ENCODE assay signal across 2 cellular contexts in the genomic region with DNA sequence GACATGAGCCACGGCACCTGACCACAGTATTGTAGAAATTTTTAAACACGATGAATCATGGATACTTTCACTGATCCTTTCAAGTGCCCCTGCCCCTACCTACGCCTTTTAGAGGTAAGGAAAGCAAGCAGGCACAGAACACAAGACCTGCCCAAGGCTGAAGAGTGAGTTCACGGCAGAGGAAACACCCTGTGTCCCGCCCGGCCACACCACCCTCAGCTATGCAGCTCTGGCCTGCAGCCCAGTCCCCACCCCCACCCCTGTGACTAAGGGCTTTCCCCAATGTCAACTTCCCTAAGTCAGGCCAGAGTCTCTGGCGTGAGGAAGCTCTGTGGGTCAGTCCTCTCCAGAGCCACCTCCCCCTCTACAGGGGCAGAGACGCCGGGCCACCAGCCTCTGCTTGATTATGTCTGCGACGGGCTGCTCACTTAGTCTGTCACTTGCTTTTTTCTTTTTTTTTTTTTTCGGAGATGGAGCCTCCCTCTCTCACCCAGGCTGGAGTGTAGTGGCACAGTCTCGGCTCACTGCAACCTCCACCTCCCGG.
TF ChIP-seq lines count a peak whose summit lies in the region.

No MANE protein-coding gene starts in this region.

TF ChIP-seq in Ishikawa, 13 proteins besides CTCF, POLR2A, EP300 and RAD21:
- TF ChIP-seq, protein P1, sequence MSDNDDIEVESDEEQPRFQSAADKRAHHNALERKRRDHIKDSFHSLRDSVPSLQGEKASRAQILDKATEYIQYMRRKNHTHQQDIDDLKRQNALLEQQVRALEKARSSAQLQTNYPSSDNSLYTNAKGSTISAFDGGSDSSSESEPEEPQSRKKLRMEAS (IDR thresholded peaks at IDR 0.05): peak; percentile 87
- peak; percentile 42; the same call in 1 of the 2 replicates for TF ChIP-seq TAF1 (IDR thresholded peaks at IDR 0.05; ENCODE audit: low read depth)
- TF ChIP-seq NFIC (IDR thresholded peaks at IDR 0.05): peak; percentile 99
- TF ChIP-seq CEBPB (IDR thresholded peaks at IDR 0.05): peak; percentile 30; the same call in 1 of the 2 replicates
- peak; percentile 99 for TF ChIP-seq TEAD4 (IDR thresholded peaks at IDR 0.05)
- 0 out of 2 replicates have a peak, but pooled peaks have one; percentile 23 for TF ChIP-seq EGR1 (IDR thresholded peaks at IDR 0.05)
- no peak; the same call in 1 of the 2 replicates for TF ChIP-seq FOXM1 (IDR thresholded peaks at IDR 0.05; ENCODE audit: borderline replicate concordance, low read depth)
- TF ChIP-seq TCF12 (IDR thresholded peaks at IDR 0.05; ENCODE audit: low read depth): peak; percentile 94
- TF ChIP-seq, protein P2, sequence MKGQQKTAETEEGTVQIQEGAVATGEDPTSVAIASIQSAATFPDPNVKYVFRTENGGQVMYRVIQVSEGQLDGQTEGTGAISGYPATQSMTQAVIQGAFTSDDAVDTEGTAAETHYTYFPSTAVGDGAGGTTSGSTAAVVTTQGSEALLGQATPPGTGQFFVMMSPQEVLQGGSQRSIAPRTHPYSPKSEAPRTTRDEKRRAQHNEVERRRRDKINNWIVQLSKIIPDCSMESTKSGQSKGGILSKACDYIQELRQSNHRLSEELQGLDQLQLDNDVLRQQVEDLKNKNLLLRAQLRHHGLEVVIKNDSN (IDR thresholded peaks at IDR 0.05): peak; percentile 35
- TF ChIP-seq, protein P3, sequence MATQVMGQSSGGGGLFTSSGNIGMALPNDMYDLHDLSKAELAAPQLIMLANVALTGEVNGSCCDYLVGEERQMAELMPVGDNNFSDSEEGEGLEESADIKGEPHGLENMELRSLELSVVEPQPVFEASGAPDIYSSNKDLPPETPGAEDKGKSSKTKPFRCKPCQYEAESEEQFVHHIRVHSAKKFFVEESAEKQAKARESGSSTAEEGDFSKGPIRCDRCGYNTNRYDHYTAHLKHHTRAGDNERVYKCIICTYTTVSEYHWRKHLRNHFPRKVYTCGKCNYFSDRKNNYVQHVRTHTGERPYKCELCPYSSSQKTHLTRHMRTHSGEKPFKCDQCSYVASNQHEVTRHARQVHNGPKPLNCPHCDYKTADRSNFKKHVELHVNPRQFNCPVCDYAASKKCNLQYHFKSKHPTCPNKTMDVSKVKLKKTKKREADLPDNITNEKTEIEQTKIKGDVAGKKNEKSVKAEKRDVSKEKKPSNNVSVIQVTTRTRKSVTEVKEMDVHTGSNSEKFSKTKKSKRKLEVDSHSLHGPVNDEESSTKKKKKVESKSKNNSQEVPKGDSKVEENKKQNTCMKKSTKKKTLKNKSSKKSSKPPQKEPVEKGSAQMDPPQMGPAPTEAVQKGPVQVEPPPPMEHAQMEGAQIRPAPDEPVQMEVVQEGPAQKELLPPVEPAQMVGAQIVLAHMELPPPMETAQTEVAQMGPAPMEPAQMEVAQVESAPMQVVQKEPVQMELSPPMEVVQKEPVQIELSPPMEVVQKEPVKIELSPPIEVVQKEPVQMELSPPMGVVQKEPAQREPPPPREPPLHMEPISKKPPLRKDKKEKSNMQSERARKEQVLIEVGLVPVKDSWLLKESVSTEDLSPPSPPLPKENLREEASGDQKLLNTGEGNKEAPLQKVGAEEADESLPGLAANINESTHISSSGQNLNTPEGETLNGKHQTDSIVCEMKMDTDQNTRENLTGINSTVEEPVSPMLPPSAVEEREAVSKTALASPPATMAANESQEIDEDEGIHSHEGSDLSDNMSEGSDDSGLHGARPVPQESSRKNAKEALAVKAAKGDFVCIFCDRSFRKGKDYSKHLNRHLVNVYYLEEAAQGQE (IDR thresholded peaks at IDR 0.05; ENCODE audit: low read depth): no peak

TF ChIP-seq in HepG2, 621 proteins besides CTCF, POLR2A, EP300 and RAD21 (continues in another document):
- TF ChIP-seq MZF1 (CRISPR knock-in tag; IDR thresholded peaks at IDR 0.05; ENCODE audit: borderline replicate concordance) (no peak), SP5 (CRISPR knock-in tag; IDR thresholded peaks at IDR 0.05; ENCODE audit: borderline replicate concordance, low read depth) (peak; percentile 76), NFE2 (CRISPR knock-in tag; IDR thresholded peaks at IDR 0.05) (peak; percentile 78), ZNF367 (CRISPR knock-in tag; IDR thresholded peaks at IDR 0.05; ENCODE audit: borderline replicate concordance) (no peak), ZSCAN12 (CRISPR knock-in tag; IDR thresholded peaks at IDR 0.05) (no peak), NFE2L2 (IDR thresholded peaks at IDR 0.05; ENCODE audit: low read length) (peak; percentile 89), TOE1 (CRISPR knock-in tag; IDR thresholded peaks at IDR 0.05) (no peak), SOX13 (IDR thresholded peaks at IDR 0.05) (no peak), SOX13 (CRISPR knock-in tag; conservative IDR thresholded peaks at IDR 0.05 in 1 of 2, IDR thresholded peaks at IDR 0.05 in 1 of 2) (peak in 1 of 2 experiments; percentile 52; a peak in 1 of 4 replicates), NR2F6 (IDR thresholded peaks at IDR 0.05) (peak; percentile 65), NR2F6 (CRISPR knock-in tag; IDR thresholded peaks at IDR 0.05) (peak; percentile 83), ZNF614 (CRISPR knock-in tag; IDR thresholded peaks at IDR 0.05; ENCODE audit: borderline replicate concordance) (peak; percentile 61; the same call in 1 of the 2 replicates), MEF2D (CRISPR knock-in tag; IDR thresholded peaks at IDR 0.05) (0 out of 2 replicates have a peak, but pooled peaks have one; percentile 65), FOXK2 (IDR thresholded peaks at IDR 0.05) (0 out of 2 replicates have a peak, but pooled peaks have one; percentile 11), RXRA (CRISPR knock-in tag; IDR thresholded peaks at IDR 0.05) (peak; percentile 66; the same call in 1 of the 2 replicates), FOXA1 (IDR thresholded peaks at IDR 0.05) (no peak), FOXA1 (CRISPR knock-in tag; IDR thresholded peaks at IDR 0.05) (peak; percentile 77), ETV5 (CRISPR knock-in tag; IDR thresholded peaks at IDR 0.05; ENCODE audit: borderline replicate concordance) (peak; percentile 39; the same call in 1 of the 2 replicates)
- TF ChIP-seq, protein P4, sequence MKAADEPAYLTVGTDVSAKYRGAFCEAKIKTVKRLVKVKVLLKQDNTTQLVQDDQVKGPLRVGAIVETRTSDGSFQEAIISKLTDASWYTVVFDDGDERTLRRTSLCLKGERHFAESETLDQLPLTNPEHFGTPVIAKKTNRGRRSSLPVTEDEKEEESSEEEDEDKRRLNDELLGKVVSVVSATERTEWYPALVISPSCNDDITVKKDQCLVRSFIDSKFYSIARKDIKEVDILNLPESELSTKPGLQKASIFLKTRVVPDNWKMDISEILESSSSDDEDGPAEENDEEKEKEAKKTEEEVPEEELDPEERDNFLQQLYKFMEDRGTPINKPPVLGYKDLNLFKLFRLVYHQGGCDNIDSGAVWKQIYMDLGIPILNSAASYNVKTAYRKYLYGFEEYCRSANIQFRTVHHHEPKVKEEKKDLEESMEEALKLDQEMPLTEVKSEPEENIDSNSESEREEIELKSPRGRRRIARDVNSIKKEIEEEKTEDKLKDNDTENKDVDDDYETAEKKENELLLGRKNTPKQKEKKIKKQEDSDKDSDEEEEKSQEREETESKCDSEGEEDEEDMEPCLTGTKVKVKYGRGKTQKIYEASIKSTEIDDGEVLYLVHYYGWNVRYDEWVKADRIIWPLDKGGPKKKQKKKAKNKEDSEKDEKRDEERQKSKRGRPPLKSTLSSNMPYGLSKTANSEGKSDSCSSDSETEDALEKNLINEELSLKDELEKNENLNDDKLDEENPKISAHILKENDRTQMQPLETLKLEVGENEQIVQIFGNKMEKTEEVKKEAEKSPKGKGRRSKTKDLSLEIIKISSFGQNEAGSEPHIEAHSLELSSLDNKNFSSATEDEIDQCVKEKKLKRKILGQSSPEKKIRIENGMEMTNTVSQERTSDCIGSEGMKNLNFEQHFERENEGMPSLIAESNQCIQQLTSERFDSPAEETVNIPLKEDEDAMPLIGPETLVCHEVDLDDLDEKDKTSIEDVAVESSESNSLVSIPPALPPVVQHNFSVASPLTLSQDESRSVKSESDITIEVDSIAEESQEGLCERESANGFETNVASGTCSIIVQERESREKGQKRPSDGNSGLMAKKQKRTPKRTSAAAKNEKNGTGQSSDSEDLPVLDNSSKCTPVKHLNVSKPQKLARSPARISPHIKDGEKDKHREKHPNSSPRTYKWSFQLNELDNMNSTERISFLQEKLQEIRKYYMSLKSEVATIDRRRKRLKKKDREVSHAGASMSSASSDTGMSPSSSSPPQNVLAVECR (CRISPR knock-in tag; IDR thresholded peaks at IDR 0.05; ENCODE audit: borderline replicate concordance): peak; percentile 43; the same call in 1 of the 2 replicates
- TF ChIP-seq, protein P5, sequence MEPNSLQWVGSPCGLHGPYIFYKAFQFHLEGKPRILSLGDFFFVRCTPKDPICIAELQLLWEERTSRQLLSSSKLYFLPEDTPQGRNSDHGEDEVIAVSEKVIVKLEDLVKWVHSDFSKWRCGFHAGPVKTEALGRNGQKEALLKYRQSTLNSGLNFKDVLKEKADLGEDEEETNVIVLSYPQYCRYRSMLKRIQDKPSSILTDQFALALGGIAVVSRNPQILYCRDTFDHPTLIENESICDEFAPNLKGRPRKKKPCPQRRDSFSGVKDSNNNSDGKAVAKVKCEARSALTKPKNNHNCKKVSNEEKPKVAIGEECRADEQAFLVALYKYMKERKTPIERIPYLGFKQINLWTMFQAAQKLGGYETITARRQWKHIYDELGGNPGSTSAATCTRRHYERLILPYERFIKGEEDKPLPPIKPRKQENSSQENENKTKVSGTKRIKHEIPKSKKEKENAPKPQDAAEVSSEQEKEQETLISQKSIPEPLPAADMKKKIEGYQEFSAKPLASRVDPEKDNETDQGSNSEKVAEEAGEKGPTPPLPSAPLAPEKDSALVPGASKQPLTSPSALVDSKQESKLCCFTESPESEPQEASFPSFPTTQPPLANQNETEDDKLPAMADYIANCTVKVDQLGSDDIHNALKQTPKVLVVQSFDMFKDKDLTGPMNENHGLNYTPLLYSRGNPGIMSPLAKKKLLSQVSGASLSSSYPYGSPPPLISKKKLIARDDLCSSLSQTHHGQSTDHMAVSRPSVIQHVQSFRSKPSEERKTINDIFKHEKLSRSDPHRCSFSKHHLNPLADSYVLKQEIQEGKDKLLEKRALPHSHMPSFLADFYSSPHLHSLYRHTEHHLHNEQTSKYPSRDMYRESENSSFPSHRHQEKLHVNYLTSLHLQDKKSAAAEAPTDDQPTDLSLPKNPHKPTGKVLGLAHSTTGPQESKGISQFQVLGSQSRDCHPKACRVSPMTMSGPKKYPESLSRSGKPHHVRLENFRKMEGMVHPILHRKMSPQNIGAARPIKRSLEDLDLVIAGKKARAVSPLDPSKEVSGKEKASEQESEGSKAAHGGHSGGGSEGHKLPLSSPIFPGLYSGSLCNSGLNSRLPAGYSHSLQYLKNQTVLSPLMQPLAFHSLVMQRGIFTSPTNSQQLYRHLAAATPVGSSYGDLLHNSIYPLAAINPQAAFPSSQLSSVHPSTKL (CRISPR knock-in tag; IDR thresholded peaks at IDR 0.05): peak; percentile 86
- TF ChIP-seq, protein P6, sequence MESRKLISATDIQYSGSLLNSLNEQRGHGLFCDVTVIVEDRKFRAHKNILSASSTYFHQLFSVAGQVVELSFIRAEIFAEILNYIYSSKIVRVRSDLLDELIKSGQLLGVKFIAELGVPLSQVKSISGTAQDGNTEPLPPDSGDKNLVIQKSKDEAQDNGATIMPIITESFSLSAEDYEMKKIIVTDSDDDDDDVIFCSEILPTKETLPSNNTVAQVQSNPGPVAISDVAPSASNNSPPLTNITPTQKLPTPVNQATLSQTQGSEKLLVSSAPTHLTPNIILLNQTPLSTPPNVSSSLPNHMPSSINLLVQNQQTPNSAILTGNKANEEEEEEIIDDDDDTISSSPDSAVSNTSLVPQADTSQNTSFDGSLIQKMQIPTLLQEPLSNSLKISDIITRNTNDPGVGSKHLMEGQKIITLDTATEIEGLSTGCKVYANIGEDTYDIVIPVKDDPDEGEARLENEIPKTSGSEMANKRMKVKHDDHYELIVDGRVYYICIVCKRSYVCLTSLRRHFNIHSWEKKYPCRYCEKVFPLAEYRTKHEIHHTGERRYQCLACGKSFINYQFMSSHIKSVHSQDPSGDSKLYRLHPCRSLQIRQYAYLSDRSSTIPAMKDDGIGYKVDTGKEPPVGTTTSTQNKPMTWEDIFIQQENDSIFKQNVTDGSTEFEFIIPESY (CRISPR knock-in tag; IDR thresholded peaks at IDR 0.05): 0 out of 2 replicates have a peak, but pooled peaks have one; percentile 16
- TF ChIP-seq, protein P7, sequence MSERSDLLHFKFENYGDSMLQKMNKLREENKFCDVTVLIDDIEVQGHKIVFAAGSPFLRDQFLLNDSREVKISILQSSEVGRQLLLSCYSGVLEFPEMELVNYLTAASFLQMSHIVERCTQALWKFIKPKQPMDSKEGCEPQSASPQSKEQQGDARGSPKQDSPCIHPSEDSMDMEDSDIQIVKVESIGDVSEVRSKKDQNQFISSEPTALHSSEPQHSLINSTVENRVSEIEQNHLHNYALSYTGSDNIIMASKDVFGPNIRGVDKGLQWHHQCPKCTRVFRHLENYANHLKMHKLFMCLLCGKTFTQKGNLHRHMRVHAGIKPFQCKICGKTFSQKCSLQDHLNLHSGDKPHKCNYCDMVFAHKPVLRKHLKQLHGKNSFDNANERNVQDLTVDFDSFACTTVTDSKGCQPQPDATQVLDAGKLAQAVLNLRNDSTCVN (CRISPR knock-in tag; IDR thresholded peaks at IDR 0.05; ENCODE audit: borderline replicate concordance): peak; percentile 60; the same call in 1 of the 2 replicates
- TF ChIP-seq, protein P8, sequence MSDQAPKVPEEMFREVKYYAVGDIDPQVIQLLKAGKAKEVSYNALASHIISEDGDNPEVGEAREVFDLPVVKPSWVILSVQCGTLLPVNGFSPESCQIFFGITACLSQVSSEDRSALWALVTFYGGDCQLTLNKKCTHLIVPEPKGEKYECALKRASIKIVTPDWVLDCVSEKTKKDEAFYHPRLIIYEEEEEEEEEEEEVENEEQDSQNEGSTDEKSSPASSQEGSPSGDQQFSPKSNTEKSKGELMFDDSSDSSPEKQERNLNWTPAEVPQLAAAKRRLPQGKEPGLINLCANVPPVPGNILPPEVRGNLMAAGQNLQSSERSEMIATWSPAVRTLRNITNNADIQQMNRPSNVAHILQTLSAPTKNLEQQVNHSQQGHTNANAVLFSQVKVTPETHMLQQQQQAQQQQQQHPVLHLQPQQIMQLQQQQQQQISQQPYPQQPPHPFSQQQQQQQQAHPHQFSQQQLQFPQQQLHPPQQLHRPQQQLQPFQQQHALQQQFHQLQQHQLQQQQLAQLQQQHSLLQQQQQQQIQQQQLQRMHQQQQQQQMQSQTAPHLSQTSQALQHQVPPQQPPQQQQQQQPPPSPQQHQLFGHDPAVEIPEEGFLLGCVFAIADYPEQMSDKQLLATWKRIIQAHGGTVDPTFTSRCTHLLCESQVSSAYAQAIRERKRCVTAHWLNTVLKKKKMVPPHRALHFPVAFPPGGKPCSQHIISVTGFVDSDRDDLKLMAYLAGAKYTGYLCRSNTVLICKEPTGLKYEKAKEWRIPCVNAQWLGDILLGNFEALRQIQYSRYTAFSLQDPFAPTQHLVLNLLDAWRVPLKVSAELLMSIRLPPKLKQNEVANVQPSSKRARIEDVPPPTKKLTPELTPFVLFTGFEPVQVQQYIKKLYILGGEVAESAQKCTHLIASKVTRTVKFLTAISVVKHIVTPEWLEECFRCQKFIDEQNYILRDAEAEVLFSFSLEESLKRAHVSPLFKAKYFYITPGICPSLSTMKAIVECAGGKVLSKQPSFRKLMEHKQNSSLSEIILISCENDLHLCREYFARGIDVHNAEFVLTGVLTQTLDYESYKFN (CRISPR knock-in tag; conservative IDR thresholded peaks at IDR 0.05): peak; percentile 69
- TF ChIP-seq, protein P9, sequence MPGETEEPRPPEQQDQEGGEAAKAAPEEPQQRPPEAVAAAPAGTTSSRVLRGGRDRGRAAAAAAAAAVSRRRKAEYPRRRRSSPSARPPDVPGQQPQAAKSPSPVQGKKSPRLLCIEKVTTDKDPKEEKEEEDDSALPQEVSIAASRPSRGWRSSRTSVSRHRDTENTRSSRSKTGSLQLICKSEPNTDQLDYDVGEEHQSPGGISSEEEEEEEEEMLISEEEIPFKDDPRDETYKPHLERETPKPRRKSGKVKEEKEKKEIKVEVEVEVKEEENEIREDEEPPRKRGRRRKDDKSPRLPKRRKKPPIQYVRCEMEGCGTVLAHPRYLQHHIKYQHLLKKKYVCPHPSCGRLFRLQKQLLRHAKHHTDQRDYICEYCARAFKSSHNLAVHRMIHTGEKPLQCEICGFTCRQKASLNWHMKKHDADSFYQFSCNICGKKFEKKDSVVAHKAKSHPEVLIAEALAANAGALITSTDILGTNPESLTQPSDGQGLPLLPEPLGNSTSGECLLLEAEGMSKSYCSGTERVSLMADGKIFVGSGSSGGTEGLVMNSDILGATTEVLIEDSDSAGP (CRISPR knock-in tag; IDR thresholded peaks at IDR 0.05; ENCODE audit: borderline replicate concordance): peak; percentile 31; the same call in 1 of the 2 replicates
